In the genomic region with DNA sequence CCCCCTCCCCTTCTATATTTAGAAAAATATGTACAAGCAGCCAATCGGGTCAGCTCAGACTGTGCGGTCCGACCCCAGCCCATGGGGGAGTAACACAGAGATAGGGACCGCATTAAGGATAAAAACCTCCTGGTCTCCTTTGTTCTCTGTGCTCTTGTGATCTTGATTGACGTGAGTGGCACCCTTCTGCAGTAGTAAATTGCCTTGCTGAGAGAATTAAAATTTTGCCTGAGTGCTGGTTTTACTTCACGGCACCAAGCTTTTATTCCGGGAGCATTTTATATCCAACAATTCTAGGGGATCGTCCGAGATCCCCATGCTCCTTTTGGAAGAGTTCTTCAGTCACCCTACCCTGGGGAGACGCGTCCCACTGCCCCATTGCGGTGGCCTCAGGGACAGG, we compare ENCODE assay signal across 10 cellular contexts. TPM values are rescaled to one million over a fixed set of nuclear protein-coding genes. Genes with fewer than 3 reads are reported as not detected.
DNase-seq lines count a peak whose midpoint lies in the region; ATAC-seq, FAIRE-seq and TF ChIP-seq lines count a peak whose summit lies in the region.
"Had no signal": no experiment of that assay in that cellular context is flagged by ENCODE, and none has a peak within 500 bp of the region (broad histone marks: within the 10 kb centered on the region; RNA-seq: fewer than 3 reads in every experiment).

No MANE protein-coding gene starts in this region.

- no peaks in the 10 kb centered on the region for H3K9me1 ChIP-seq in K562 (ENCODE audit: control insufficient read depth, insufficient read depth, low read length)

- no peaks in the 10 kb centered on the region for H3K9me3 ChIP-seq in MM.1S (replicated peaks; ENCODE audit: insufficient read depth, low read length)
- peaks cover 6% of the 10 kb centered on the region for H3K9me3 ChIP-seq in K562 (replicated peaks; ENCODE audit: control insufficient read depth, insufficient read depth, low read depth, low read length)
- H3K9me3 ChIP-seq in neural cell (ENCODE audit: low read length), result no peaks in the 10 kb centered on the region
- no peaks in the 10 kb centered on the region for H3K9me3 ChIP-seq in sigmoid colon
- H3K9me3 ChIP-seq: HAP-1 had no signal

- H3K9ac ChIP-seq in MM.1S (ENCODE audit: low read length) (no peak overlapping the region), K562 (ENCODE audit: insufficient read depth in 1 of 2, low read depth in 2 of 2, low read length in 2 of 2) (no peak overlapping the region), neural cell (ENCODE audit: low read length) (no peak overlapping the region)
- H3K9ac ChIP-seq: GM23248 had no signal

- H4K20me1 ChIP-seq in MM.1S (ENCODE audit: insufficient read depth, low read length) (no peaks in the 10 kb centered on the region), K562 (replicated peaks; ENCODE audit: control insufficient read depth, insufficient read depth, low read length) (no peaks in the 10 kb centered on the region), neural cell (ENCODE audit: insufficient read depth) (no peaks in the 10 kb centered on the region)

- no peaks in the 10 kb centered on the region for H3F3A ChIP-seq in MM.1S (ENCODE audit: insufficient read depth, low read length)
- no peaks in the 10 kb centered on the region for H3F3A ChIP-seq in neural cell (ENCODE audit: insufficient read depth, low read length, poor library complexity, severe bottlenecking)

- TF ChIP-seq EP300 in K562 (IDR thresholded peaks at IDR 0.05; ENCODE audit: low read length) (no peak), neural cell (conservative IDR thresholded peaks at IDR 0.05; ENCODE audit: poor library complexity, severe bottlenecking) (no peak), sigmoid colon (IDR thresholded peaks at IDR 0.05) (no peak)

- H3K4me2 ChIP-seq in MM.1S (ENCODE audit: low read depth, low read length), result peak overlapping the region; percentile 37
- H3K4me2 ChIP-seq in K562 (ENCODE audit: insufficient read depth, low read length), result no peak overlapping the region
- H3K4me2 ChIP-seq in neural cell (ENCODE audit: low read length), result no peak overlapping the region

- no peak overlapping the region for H3K27ac ChIP-seq in MM.1S (ENCODE audit: low read length)
- H3K27ac ChIP-seq in K562 (ENCODE audit: extremely low read depth, low read depth, low read length), result no peak overlapping the region
- no peak overlapping the region for H3K27ac ChIP-seq in neural cell (ENCODE audit: low read length)
- H3K27ac ChIP-seq in sigmoid colon, result no peak overlapping the region
- H3K27ac ChIP-seq: GM23248 had no signal

- in situ Hi-C loops in K562 (cut with MboI), result no loop called here

- H2AFZ ChIP-seq in MM.1S (ENCODE audit: low read length), result no peak overlapping the region
- no peak overlapping the region for H2AFZ ChIP-seq in K562 (ENCODE audit: low read depth, low read length)
- no peak overlapping the region for H2AFZ ChIP-seq in neural cell (ENCODE audit: low read depth, low read length)

- H3K9me2 ChIP-seq in MM.1S (replicated peaks; ENCODE audit: insufficient read depth, low read length) (no peaks in the 10 kb centered on the region), neural cell (ENCODE audit: insufficient read depth, low read length) (no peaks in the 10 kb centered on the region)

- POLR2A ChIA-PET in K562 (lab: Yijun Ruan, JAX), result interaction anchor here (1.0 kb wide), 1 partner anchor 11 kb away, joined by 4 read pairs; no protein-coding TSS in a partner anchor

- CTCF ChIA-PET in K562 (lab: Yijun Ruan, JAX; ENCODE audit: low intra/inter-chr PET ratio), result interaction anchor here (1.7 to 1.9 kb wide), 2 partner anchors 108 to 261 kb away, joined by 7 to 8 read pairs; no protein-coding TSS in a partner anchor

- TF ChIP-seq CTCF in MM.1S (IDR thresholded peaks at IDR 0.05; ENCODE audit: low read length), result no peak
- TF ChIP-seq CTCF in K562 (IDR thresholded peaks at IDR 0.05 in 2 of 3, conservative IDR thresholded peaks at IDR 0.05 in 1 of 3; ENCODE audit: insufficient read depth in 2 of 3, low read depth in 1 of 3, low read length in 3 of 3), result no peak
- no peak for TF ChIP-seq CTCF in neural cell (IDR thresholded peaks at IDR 0.05; ENCODE audit: poor library complexity, severe bottlenecking)
- no peak for TF ChIP-seq CTCF in sigmoid colon (IDR thresholded peaks at IDR 0.05)

- TF ChIP-seq POLR2A in K562 (conservative IDR thresholded peaks at IDR 0.05) (no peak), sigmoid colon (IDR thresholded peaks at IDR 0.05) (no peak)

- TF ChIP-seq RAD21 in K562 (CRISPR knock-in tag; conservative IDR thresholded peaks at IDR 0.05 in 1 of 2, IDR thresholded peaks at IDR 0.05 in 1 of 2) (no peak), neural cell (conservative IDR thresholded peaks at IDR 0.05) (no peak)

- H3K4me3 ChIP-seq in MM.1S (ENCODE audit: low read length) (no peak overlapping the region), K562 (no peak overlapping the region), neural cell (ENCODE audit: low read length) (peak overlapping the region; percentile 36), sigmoid colon (no peak overlapping the region)
- H3K4me3 ChIP-seq: HAP-1 had no signal

- ATAC-seq in K562, result no peak
- no peak for ATAC-seq in GM21528 (IDR thresholded peaks at IDR 0.05; ENCODE audit: low FRiP score, unreplicated experiment)

- H3K79me2 ChIP-seq in MM.1S (ENCODE audit: low read length), result no peaks in the 10 kb centered on the region
- no peaks in the 10 kb centered on the region for H3K79me2 ChIP-seq in K562 (ENCODE audit: control insufficient read depth, insufficient read depth, low read length)
- no peaks in the 10 kb centered on the region for H3K79me2 ChIP-seq in neural cell (replicated peaks; ENCODE audit: insufficient read depth, low read length)

- no peaks in the 10 kb centered on the region for H3K27me3 ChIP-seq in MM.1S (replicated peaks; ENCODE audit: insufficient read depth, low read length)
- H3K27me3 ChIP-seq in K562 (ENCODE audit: control insufficient read depth in 2 of 2, insufficient read depth in 2 of 2, low read length in 2 of 2), result no peaks in the 10 kb centered on the region; a peak in 2 of 5 replicates
- H3K27me3 ChIP-seq in neural cell (ENCODE audit: insufficient read depth, low read depth, low read length), result no peaks in the 10 kb centered on the region
- H3K27me3 ChIP-seq in sigmoid colon, result no peaks in the 10 kb centered on the region

- no peaks in the 10 kb centered on the region for H3K4me1 ChIP-seq in MM.1S (ENCODE audit: low read length)
- H3K4me1 ChIP-seq in K562 (replicated peaks in 1 of 2; ENCODE audit: control insufficient read depth in 2 of 2, insufficient read depth in 2 of 2, low read length in 2 of 2), result no peaks in the 10 kb centered on the region
- H3K4me1 ChIP-seq in sigmoid colon, result peaks cover 0 to 6% (median 3%) of the 10 kb centered on the region in 4 donors
- H3K4me1 ChIP-seq: HAP-1 had no signal

- no peak for FAIRE-seq in K562 (lab: Jason Lieb, UNC)
- FAIRE-seq: H54 had no signal

- BruUV-seq in K562 (replicated peaks; lab: Mats Ljungman, UMichigan), result no TSS peak

- WGBS in K562 (ENCODE audit: insufficient coverage, low coverage, missing lambda C conversion rate), result 38% methylated on average over 12 of the region's 12 CpGs
- WGBS in sigmoid colon, 2 donors, result 92 to 93% methylated on average over 12 of the region's 12 CpGs

- H3K36me3 ChIP-seq in MM.1S (replicated peaks; ENCODE audit: insufficient read depth, low read length), result no peaks in the 10 kb centered on the region
- no peaks in the 10 kb centered on the region for H3K36me3 ChIP-seq in K562 (ENCODE audit: control insufficient read depth, insufficient read depth, low read length)
- H3K36me3 ChIP-seq in neural cell (ENCODE audit: insufficient read depth, low read length), result no peaks in the 10 kb centered on the region
- no peaks in the 10 kb centered on the region for H3K36me3 ChIP-seq in sigmoid colon
- H3K36me3 ChIP-seq: HAP-1 had no signal

- intact Hi-C loops in K562 (cut with micrococcal nuclease), result loop anchor here (2.0 kb wide), 2 partner anchors 108 to 178 kb away; no protein-coding TSS in a partner anchor
- intact Hi-C loops in sigmoid colon (cut with DNase I), result loop anchor here (2.0 to 5.0 kb wide), 4 partner anchors 42 to 260 kb away; a partner anchor contains a TSS

- DNase-seq in MM.1S, result no peak
- no peak for DNase-seq in K562 (ENCODE audit: extremely low read depth in 1 of 4, low spot score in 3 of 4)
- no peak for DNase-seq in NCI-H1048 (lab: John Stamatoyannopoulos, UW)
- DNase-seq in sigmoid colon, result no peak

RNA-seq across cellular contexts. Expression of a gene that starts 7.0 kb away (rescaled TPM):
- 6.6 and 20.9 TPM in 2 replicates for total RNA-seq in K562 (2011; cell fraction: chromatin; rRNA removed; ENCODE audit: low replicate concordance)
- 4.0 and 7.0 TPM in 2 replicates for total RNA-seq in K562 (2011; cell fraction: nucleolus; rRNA removed)
- 8.7 and 10.8 TPM in 2 replicates for total RNA-seq in K562 (2011; cell fraction: nucleoplasm; rRNA removed)
- total RNA-seq in K562 (2014; rRNA removed) (2.2 and 2.3 TPM in 2 replicates), K562 (2014; rRNA removed; fragmentation: Illumina TruSeq; extraction: Trizol) (5.0 and 5.4 TPM in 2 replicates), K562 (2015; rRNA removed; fragmentation: Illumina TruSeq; extraction: Trizol) (4.6 and 5.4 TPM in 2 replicates), K562 (2021) (2.6 and 4.1 TPM in 2 replicates), sigmoid colon (10 to 100 TPM in 3 of 4 donors, 1 to 10 TPM in 1; 9.2 to 23.2 (median 18.3) TPM)
- polyA plus RNA-seq in K562 (2011; rRNA removed) (2.8 and 3.6 TPM in 2 replicates), K562 (2014; fragmentation: Illumina TruSeq; extraction: Trizol) (2.5 and 3.3 TPM in 2 replicates), K562 (2014; fragmentation: Nextera tagmentation; extraction: Ambion mirVana) (1 to 10 TPM; 3.5 to 4.8 TPM), K562 (2014; rRNA removed) (1.4 and 5.4 TPM in 2 replicates), neural cell (14.4 and 23.1 TPM in 2 replicates), sigmoid colon (1 to 10 TPM; 7.6 to 9.6 (median 7.8) TPM)
- polyA plus RNA-seq in K562 (2011; cell fraction: cytosol; rRNA removed), result 2.0 and 2.1 TPM in 2 replicates
- polyA plus RNA-seq in K562 (2011; cell fraction: nucleus; rRNA removed), result 2.1 and 2.9 TPM in 2 replicates
- 2.9 and 3.2 TPM in 2 replicates for polyA plus RNA-seq in K562 (2012)
- 7.5 and 13.9 TPM in 2 replicates for polyA minus RNA-seq in K562 (2011; rRNA and poly(A)+ RNA removed)
- 3.0 and 3.8 TPM in 2 replicates for polyA minus RNA-seq in K562 (2011; cell fraction: cytosol; rRNA and poly(A)+ RNA removed)
- polyA minus RNA-seq in K562 (2011; cell fraction: nucleus; rRNA and poly(A)+ RNA removed), result 3.5 and 7.0 TPM in 2 replicates
- polyA minus RNA-seq in neural cell, result 100 and 136 TPM in 2 replicates
- total RNA-seq: A172 had no signal

RNA-seq across cellular contexts. Expression of a gene that starts 32.1 kb away (rescaled TPM):
- total RNA-seq in K562 (2011; cell fraction: chromatin; rRNA removed; ENCODE audit: low replicate concordance), result 0.30 and 0.46 TPM in 2 replicates
- 0.17 and 0.26 TPM in 2 replicates for total RNA-seq in K562 (2011; cell fraction: nucleolus; rRNA removed)
- total RNA-seq in K562 (2011; cell fraction: nucleoplasm; rRNA removed), result 0.29 and 0.46 TPM in 2 replicates
- total RNA-seq in K562 (2014; rRNA removed) (0.18 TPM in 1 of 2 replicates, not detected in the other), K562 (2014; rRNA removed; fragmentation: Illumina TruSeq; extraction: Trizol) (0.11 and 0.13 TPM in 2 replicates), K562 (2015; rRNA removed; fragmentation: Illumina TruSeq; extraction: Trizol) (not detected in 2 replicates), K562 (2021) (0.11 TPM in 2 replicates), sigmoid colon (1 to 10 TPM; 4.8 to 8.6 (median 6.5) TPM)
- polyA plus RNA-seq in K562 (2011; rRNA removed) (0.10 and 0.16 TPM in 2 replicates), K562 (2014; fragmentation: Illumina TruSeq; extraction: Trizol) (0.07 TPM in 1 of 2 replicates, not detected in the other), K562 (2014; fragmentation: Nextera tagmentation; extraction: Ambion mirVana) (under 1 TPM in 1 of 2 experiments, not detected in 1; 0.04 TPM), K562 (2014; rRNA removed) (not detected in 2 replicates), neural cell (1.5 and 2.0 TPM in 2 replicates), sigmoid colon (1 to 10 TPM; 2.4 to 5.9 (median 3.9) TPM)
- not detected in 2 replicates for polyA plus RNA-seq in K562 (2011; cell fraction: cytosol; rRNA removed)
- 0.06 and 0.11 TPM in 2 replicates for polyA plus RNA-seq in K562 (2011; cell fraction: nucleus; rRNA removed)
- polyA plus RNA-seq in K562 (2012), result 0.04 and 0.07 TPM in 2 replicates
- polyA minus RNA-seq in K562 (2011; rRNA and poly(A)+ RNA removed), result 0.07 and 0.33 TPM in 2 replicates
- not detected in 2 replicates for polyA minus RNA-seq in K562 (2011; cell fraction: cytosol; rRNA and poly(A)+ RNA removed)
- not detected in 2 replicates for polyA minus RNA-seq in K562 (2011; cell fraction: nucleus; rRNA and poly(A)+ RNA removed)
- polyA minus RNA-seq in neural cell, result 4.4 TPM in 2 replicates
- total RNA-seq: A172 had no signal

RNA-seq across cellular contexts. Expression of a gene that starts 44.3 kb away (rescaled TPM):
- total RNA-seq in K562 (2011; cell fraction: chromatin; rRNA removed; ENCODE audit: low replicate concordance), result 20.3 and 84.4 TPM in 2 replicates
- 11.2 and 17.1 TPM in 2 replicates for total RNA-seq in K562 (2011; cell fraction: nucleolus; rRNA removed)
- total RNA-seq in K562 (2011; cell fraction: nucleoplasm; rRNA removed), result 20.5 and 24.1 TPM in 2 replicates
- total RNA-seq in K562 (2014; rRNA removed) (10.3 TPM in 2 replicates), K562 (2014; rRNA removed; fragmentation: Illumina TruSeq; extraction: Trizol) (23.2 and 27.5 TPM in 2 replicates), K562 (2015; rRNA removed; fragmentation: Illumina TruSeq; extraction: Trizol) (18.9 and 19.0 TPM in 2 replicates), K562 (2021) (12.2 and 14.1 TPM in 2 replicates), sigmoid colon (10 to 100 TPM; 13.7 to 19.7 (median 15.0) TPM)
- polyA plus RNA-seq in K562 (2011; rRNA removed) (20.0 and 24.7 TPM in 2 replicates), K562 (2014; fragmentation: Illumina TruSeq; extraction: Trizol) (12.7 and 13.3 TPM in 2 replicates), K562 (2014; fragmentation: Nextera tagmentation; extraction: Ambion mirVana) (10 to 100 TPM; 11.5 to 13.3 TPM), K562 (2014; rRNA removed) (11.5 and 15.3 TPM in 2 replicates), neural cell (32.8 and 35.9 TPM in 2 replicates), sigmoid colon (10 to 100 TPM in 1 of 3 donors, 1 to 10 TPM in 2; 4.8 to 12.7 (median 5.8) TPM)
- 2.3 and 5.6 TPM in 2 replicates for polyA plus RNA-seq in K562 (2011; cell fraction: cytosol; rRNA removed)
- polyA plus RNA-seq in K562 (2011; cell fraction: nucleus; rRNA removed), result 20.4 and 21.4 TPM in 2 replicates
- polyA plus RNA-seq in K562 (2012), result 7.9 and 10.1 TPM in 2 replicates
- 28.3 and 33.1 TPM in 2 replicates for polyA minus RNA-seq in K562 (2011; rRNA and poly(A)+ RNA removed)
- polyA minus RNA-seq in K562 (2011; cell fraction: cytosol; rRNA and poly(A)+ RNA removed), result 8.1 TPM in 2 replicates
- polyA minus RNA-seq in K562 (2011; cell fraction: nucleus; rRNA and poly(A)+ RNA removed), result 5.3 and 12.0 TPM in 2 replicates
- 42.1 and 51.1 TPM in 2 replicates for polyA minus RNA-seq in neural cell
